8 cellular contexts compared by ENCODE assay signal in genomic region chr10:13707156-13707881, GRCh38.
DNase-seq lines count a peak whose midpoint lies in the region; ATAC-seq and TF ChIP-seq lines count a peak whose summit lies in the region.

No MANE protein-coding gene starts in this region.

- H3K4me1 Mint-ChIP-seq in CD4-positive, alpha-beta T cell (ENCODE audit: low read depth): peaks cover 23% of the 10 kb centered on the region

- peak overlapping the region; percentile 36 for H3K4me3 ChIP-seq in RWPE2 (ENCODE audit: severe bottlenecking)
- H3K4me3 ChIP-seq in coronary artery: peak overlapping the region; percentile 65
- H3K4me3 ChIP-seq in spleen: peak overlapping the region; percentile 33 to 70 (median 44)

- 1 to 7% (median 3%) methylated on average over 26 of the region's 26 CpGs for WGBS in spleen, 5 donors

- peak overlapping the region; percentile 52 for H3K4me3 Mint-ChIP-seq in CD4-positive, alpha-beta T cell

- H3K4me1 ChIP-seq in RWPE2 (ENCODE audit: insufficient read depth, poor library complexity, severe bottlenecking) (peaks cover 17% of the 10 kb centered on the region), spleen (peaks cover 0 to 77% (median 45%) of the 10 kb centered on the region in 6 donors)

- CTCF ChIA-PET in CD4-positive, alpha-beta T cell (lab: Charles Lee): no interaction called here

- peaks cover 46% of the 10 kb centered on the region for H3K27me3 Mint-ChIP-seq in CD4-positive, alpha-beta T cell

- H3K36me3 Mint-ChIP-seq in CD4-positive, alpha-beta T cell (ENCODE audit: low read depth): no peaks in the 10 kb centered on the region

- ATAC-seq in CD4-positive, alpha-beta T cell (ENCODE audit: poor library complexity): peak; percentile 48
- peak; percentile 83 for ATAC-seq in RWPE2 (ENCODE audit: low read depth)
- no peak for ATAC-seq in GM21528 (IDR thresholded peaks at IDR 0.05; ENCODE audit: low FRiP score, unreplicated experiment)

- peak in 2 of 10 experiments; percentile 3 to 11 for DNase-seq in CD4-positive, alpha-beta T cell
- DNase-seq in H4 (ENCODE audit: low spot score) (peak; percentile 51), RWPE2 (ENCODE audit: low spot score) (no peak), coronary artery (ENCODE audit: low spot score) (peak; percentile 90), kidney tubule cell (ENCODE audit: low spot score) (peak; percentile 86), spleen (peak; percentile 80), KG1 (lab: John Stamatoyannopoulos, UW) (no peak)

- H3K36me3 ChIP-seq in RWPE2 (ENCODE audit: low read depth) (peaks cover 2% of the 10 kb centered on the region; the same call in 1 of the 2 replicates), spleen (no peaks in the 10 kb centered on the region)

- no peaks in the 10 kb centered on the region for H3K9me3 Mint-ChIP-seq in CD4-positive, alpha-beta T cell

- no peak for TF ChIP-seq POLR2A in spleen (IDR thresholded peaks at IDR 0.05)

- peaks cover 5% of the 10 kb centered on the region for H3K27me3 ChIP-seq in CD4-positive, alpha-beta T cell (ENCODE audit: control insufficient read depth, insufficient read depth, low read length)
- H3K27me3 ChIP-seq in RWPE2 (ENCODE audit: insufficient read depth, poor library complexity, severe bottlenecking) (no peaks in the 10 kb centered on the region), spleen (replicated peaks in 1 of 7) (peaks cover 0 to 9% (median 0%) of the 10 kb centered on the region in 7 donors)

- POLR2A ChIA-PET in CD4-positive, alpha-beta T cell (lab: Charles Lee): no interaction called here

- intact Hi-C loops in CD4-positive, alpha-beta T cell (cut with DNase I, micrococcal nuclease): no loop called here
- intact Hi-C loops in spleen (cut with DNase I; ENCODE audit: low total_unique reads): no loop called here

- no peak overlapping the region for H3K27ac ChIP-seq in CD4-positive, alpha-beta T cell (ENCODE audit: low read depth, low read length)
- H3K27ac ChIP-seq in RWPE2 (ENCODE audit: poor library complexity, severe bottlenecking) (peak overlapping the region; percentile 21), coronary artery (peak overlapping the region in 1 of 2 donors; percentile 46), spleen (peak overlapping the region in 7 of 8 donors; percentile 36 to 78 (median 71))

- TF ChIP-seq CTCF in CD4-positive, alpha-beta T cell (IDR thresholded peaks at IDR 0.05): no peak
- TF ChIP-seq CTCF in RWPE2 (IDR thresholded peaks at IDR 0.05; ENCODE audit: poor library complexity, severe bottlenecking): no peak
- no peak for TF ChIP-seq CTCF in coronary artery (IDR thresholded peaks at IDR 0.05)
- TF ChIP-seq CTCF in spleen (IDR thresholded peaks at IDR 0.05 in 8 of 11, conservative IDR thresholded peaks at IDR 0.05 in 3 of 11): no peak

- no peaks in the 10 kb centered on the region for H3K9me3 ChIP-seq in CD4-positive, alpha-beta T cell (ENCODE audit: control insufficient read depth, low read length)
- no peaks in the 10 kb centered on the region for H3K9me3 ChIP-seq in RWPE2 (ENCODE audit: severe bottlenecking)
- H3K9me3 ChIP-seq in spleen: no peaks in the 10 kb centered on the region

- H3K27ac Mint-ChIP-seq in CD4-positive, alpha-beta T cell: no peak overlapping the region

Comparison
In these comparisons a context has a peak if more than half of its experiments do, and no peak if none do; other contexts are left out.
1. DNase-seq: peak in H4 (single experiment), coronary artery (single experiment), kidney tubule cell (single experiment) and spleen (single experiment); none in RWPE2 (single experiment) and KG1 (single experiment).
2. Peak in every context shown above with its lines, with median percentiles within 50 percentile points of each other: H3K4me3 ChIP-seq.